ENCODE assay signal across 8 cellular contexts in the genomic region with DNA sequence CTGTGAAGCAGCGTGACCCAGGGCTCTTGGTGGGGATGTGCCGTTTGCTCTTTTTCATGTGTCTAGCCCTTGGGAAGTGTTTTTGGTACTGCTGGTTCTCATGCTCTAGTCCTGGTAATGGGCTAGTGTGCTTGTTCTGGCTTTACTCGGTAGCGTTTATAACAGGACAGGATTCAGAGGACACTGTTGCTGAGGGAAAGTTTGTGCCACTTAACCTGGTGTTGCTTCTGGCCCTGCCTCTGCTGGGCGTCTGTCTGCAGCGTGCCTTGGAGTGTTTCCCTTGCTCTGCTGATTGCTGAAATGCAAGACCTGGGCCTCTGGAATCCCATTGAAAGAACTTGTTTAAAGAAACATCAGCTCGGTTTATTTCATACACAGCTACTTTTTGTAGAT. TPM values are rescaled to one million over a fixed set of nuclear protein-coding genes. Genes with fewer than 3 reads are reported as not detected.
DNase-seq lines count a peak whose midpoint lies in the region; ATAC-seq, FAIRE-seq and TF ChIP-seq lines count a peak whose summit lies in the region.

No MANE protein-coding gene starts in this region.

- H3K27me3 ChIP-seq in right atrium auricular region = no peaks in the 10 kb centered on the region

- ATAC-seq in GM21528 (IDR thresholded peaks at IDR 0.05; ENCODE audit: low FRiP score, unreplicated experiment) = no peak

- H3K4me3 ChIP-seq in HEK293 (ENCODE audit: low read depth, low read length) = no peak overlapping the region
- H3K4me3 ChIP-seq in right atrium auricular region = no peak overlapping the region
- H3K4me3 ChIP-seq in kidney (ENCODE audit: low read length in 2 of 2) = no peak overlapping the region

- DNase-seq in AG08396 (ENCODE audit: low spot score) (peak; percentile 46), T1000 (lab: John Stamatoyannopoulos, UW) (peak; percentile 56), right atrium auricular region (ENCODE audit: low spot score) (no peak), kidney (no peak), NOMO-1 treated with dmso at 0.1 percent for 144 hours (lab: John Stamatoyannopoulos, UW; ENCODE audit: unreplicated experiment) (no peak), OCI-M2 (lab: John Stamatoyannopoulos, UW; ENCODE audit: unreplicated experiment) (no peak)

- POLR2A ChIA-PET in HEK293 (lab: Yijun Ruan, JAX) = interaction anchor here (0.7 to 1.5 kb wide), 4 partner anchors 14 to 56 kb away, joined by 3 to 4 read pairs (median 4); no protein-coding TSS in a partner anchor

- CTCF ChIA-PET in HEK293 (lab: Yijun Ruan, JAX) = no interaction called here

- intact Hi-C loops in kidney (cut with DNase I) = no loop called here

- H3K36me3 ChIP-seq in HEK293 (ENCODE audit: control insufficient read depth in 2 of 2, insufficient read depth in 1 of 2, low read length in 2 of 2) (no peaks in the 10 kb centered on the region), right atrium auricular region (no peaks in the 10 kb centered on the region), kidney (ENCODE audit: control insufficient read depth in 1 of 2, insufficient read depth in 2 of 2, low read length in 2 of 2) (no peaks in the 10 kb centered on the region)

- H3K27ac ChIP-seq in HEK293 (ENCODE audit: extremely low read depth, low read depth, low read length) = no peak overlapping the region
- peak overlapping the region; percentile 44 to 63 for H3K27ac ChIP-seq in right atrium auricular region
- no peak overlapping the region for H3K27ac ChIP-seq in kidney (ENCODE audit: low read depth in 2 of 2, low read length in 2 of 2)

- H3K9ac ChIP-seq in kidney (ENCODE audit: low read length in 2 of 2) = no peak overlapping the region

- no peak for TF ChIP-seq CTCF in HEK293 (tag by site-specific recombination; IDR thresholded peaks at IDR 0.05)
- TF ChIP-seq CTCF in right atrium auricular region (IDR thresholded peaks at IDR 0.05) = no peak
- TF ChIP-seq CTCF in kidney (IDR thresholded peaks at IDR 0.05; ENCODE audit: borderline replicate concordance, extremely low read depth, insufficient read depth) = no peak

- no peaks in the 10 kb centered on the region for H3K9me3 ChIP-seq in HEK293 (ENCODE audit: control insufficient read depth, insufficient read depth, low read depth, low read length)
- H3K9me3 ChIP-seq in right atrium auricular region = no peaks in the 10 kb centered on the region
- H3K9me3 ChIP-seq in kidney (ENCODE audit: control insufficient read depth in 1 of 2, low read length in 2 of 2) = no peaks in the 10 kb centered on the region

- no peak for FAIRE-seq in kidney (lab: Jason Lieb, UNC)

- peaks cover 13% of the 10 kb centered on the region for H3K4me1 ChIP-seq in HEK293 (ENCODE audit: control insufficient read depth, insufficient read depth, low read length)
- peaks cover 0 to 57% of the 10 kb centered on the region in 2 donors for H3K4me1 ChIP-seq in right atrium auricular region
- H3K4me1 ChIP-seq in kidney (ENCODE audit: control insufficient read depth in 1 of 2, insufficient read depth in 1 of 2, low read depth in 1 of 2, low read length in 2 of 2) = peaks cover 15 to 32% of the 10 kb centered on the region in 2 donors

TF ChIP-seq in HEK293, 187 proteins besides CTCF, POLR2A, EP300 and RAD21:
- TF ChIP-seq ZNF146 (tag by site-specific recombination; IDR thresholded peaks at IDR 0.05) (no peak), KLF8 (tag by site-specific recombination; IDR thresholded peaks at IDR 0.05) (peak; percentile 18; the same call in 1 of the 2 replicates), ZNF600 (tag by site-specific recombination; IDR thresholded peaks at IDR 0.05) (peak; percentile 100), ZBTB20 (tag by site-specific recombination; IDR thresholded peaks at IDR 0.05) (peak; percentile 62; the same call in 1 of the 2 replicates), ZNF133 (tag by site-specific recombination; IDR thresholded peaks at IDR 0.05) (no peak), PRDM1 (tag by site-specific recombination; IDR thresholded peaks at IDR 0.05) (peak; percentile 22; the same call in 1 of the 2 replicates), ZFHX2 (tag by site-specific recombination; conservative IDR thresholded peaks at IDR 0.05) (no peak), FEZF1 (tag by site-specific recombination; IDR thresholded peaks at IDR 0.05) (peak; percentile 17; the same call in 1 of the 2 replicates), ZNF521 (tag by site-specific recombination; IDR thresholded peaks at IDR 0.05) (no peak), SCRT2 (tag by site-specific recombination; IDR thresholded peaks at IDR 0.05) (peak; percentile 45; the same call in 1 of the 2 replicates)
- TF ChIP-seq, protein P1, sequence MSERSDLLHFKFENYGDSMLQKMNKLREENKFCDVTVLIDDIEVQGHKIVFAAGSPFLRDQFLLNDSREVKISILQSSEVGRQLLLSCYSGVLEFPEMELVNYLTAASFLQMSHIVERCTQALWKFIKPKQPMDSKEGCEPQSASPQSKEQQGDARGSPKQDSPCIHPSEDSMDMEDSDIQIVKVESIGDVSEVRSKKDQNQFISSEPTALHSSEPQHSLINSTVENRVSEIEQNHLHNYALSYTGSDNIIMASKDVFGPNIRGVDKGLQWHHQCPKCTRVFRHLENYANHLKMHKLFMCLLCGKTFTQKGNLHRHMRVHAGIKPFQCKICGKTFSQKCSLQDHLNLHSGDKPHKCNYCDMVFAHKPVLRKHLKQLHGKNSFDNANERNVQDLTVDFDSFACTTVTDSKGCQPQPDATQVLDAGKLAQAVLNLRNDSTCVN (tag by site-specific recombination; optimal IDR thresholded peaks at IDR 0.05) = peak; percentile 5
- TF ChIP-seq, protein P2, sequence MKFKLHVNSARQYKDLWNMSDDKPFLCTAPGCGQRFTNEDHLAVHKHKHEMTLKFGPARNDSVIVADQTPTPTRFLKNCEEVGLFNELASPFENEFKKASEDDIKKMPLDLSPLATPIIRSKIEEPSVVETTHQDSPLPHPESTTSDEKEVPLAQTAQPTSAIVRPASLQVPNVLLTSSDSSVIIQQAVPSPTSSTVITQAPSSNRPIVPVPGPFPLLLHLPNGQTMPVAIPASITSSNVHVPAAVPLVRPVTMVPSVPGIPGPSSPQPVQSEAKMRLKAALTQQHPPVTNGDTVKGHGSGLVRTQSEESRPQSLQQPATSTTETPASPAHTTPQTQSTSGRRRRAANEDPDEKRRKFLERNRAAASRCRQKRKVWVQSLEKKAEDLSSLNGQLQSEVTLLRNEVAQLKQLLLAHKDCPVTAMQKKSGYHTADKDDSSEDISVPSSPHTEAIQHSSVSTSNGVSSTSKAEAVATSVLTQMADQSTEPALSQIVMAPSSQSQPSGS (tag by site-specific recombination; IDR thresholded peaks at IDR 0.05; ENCODE audit: low read depth) = no peak
- TF ChIP-seq, protein P3, sequence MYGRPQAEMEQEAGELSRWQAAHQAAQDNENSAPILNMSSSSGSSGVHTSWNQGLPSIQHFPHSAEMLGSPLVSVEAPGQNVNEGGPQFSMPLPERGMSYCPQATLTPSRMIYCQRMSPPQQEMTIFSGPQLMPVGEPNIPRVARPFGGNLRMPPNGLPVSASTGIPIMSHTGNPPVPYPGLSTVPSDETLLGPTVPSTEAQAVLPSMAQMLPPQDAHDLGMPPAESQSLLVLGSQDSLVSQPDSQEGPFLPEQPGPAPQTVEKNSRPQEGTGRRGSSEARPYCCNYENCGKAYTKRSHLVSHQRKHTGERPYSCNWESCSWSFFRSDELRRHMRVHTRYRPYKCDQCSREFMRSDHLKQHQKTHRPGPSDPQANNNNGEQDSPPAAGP (tag by site-specific recombination; IDR thresholded peaks at IDR 0.05) = no peak

RNA-seq across cellular contexts. Expression of a gene that starts 35.0 kb away (rescaled TPM):
- total RNA-seq in right atrium auricular region = 100 to 1,000 TPM; 116 to 143 TPM
- 40.3 TPM for total RNA-seq in kidney
- polyA plus RNA-seq in kidney (ENCODE audit: insufficient read depth, low read depth, low replicate concordance) = 20.8 TPM

Comparison
In these comparisons a context has a peak if more than half of its experiments do, and no peak if none do; other contexts are left out.
1. DNase-seq: peak in AG08396 (single experiment) and T1000 (single experiment); none in right atrium auricular region (single experiment), kidney (single experiment), NOMO-1 treated with dmso at 0.1 percent for 144 hours (single experiment) and OCI-M2 (single experiment).
2. H3K27ac ChIP-seq: peak in right atrium auricular region (2 of 2); none in HEK293 (single experiment) and kidney (0 of 2).